Comparison of ENCODE assay signal across 8 cellular contexts in genomic region chr17:42979511-42980273, GRCh38. TPM values are rescaled to one million over a fixed set of nuclear protein-coding genes. Genes with fewer than 3 reads are reported as not detected.
DNase-seq lines count a peak whose midpoint lies in the region; ATAC-seq, FAIRE-seq and TF ChIP-seq lines count a peak whose summit lies in the region.

Gene PTGES3L (minus strand): TSS chr17:42980080. CDS start chr17:42980053, 27 bp downstream.

- H3K36me3 Mint-ChIP-seq in T-helper 2 cell treated with Interferon-gamma antibody and Interleukin-4, amounts not matched to agents 5 μg/mL and 100 μg/mL, for 36 hours (ENCODE audit: low read depth): peaks cover 13% of the 10 kb centered on the region
- H3K36me3 Mint-ChIP-seq in type B pancreatic cell: peaks cover 5% of the 10 kb centered on the region

- peak; percentile 17 for ATAC-seq in GM19328 (IDR thresholded peaks at IDR 0.05; ENCODE audit: unreplicated experiment)

- H3K79me2 ChIP-seq in H1 (ENCODE audit: control insufficient read depth in 1 of 2, insufficient read depth in 2 of 2, low read length in 2 of 2): peaks cover 0 to 17% of the 10 kb centered on the region in 2 experiments; a peak in 3 of 4 replicates

- peak within 1 kb of the TSS; percentile 64; the same call in 1 of the 2 replicates for H2BK12ac ChIP-seq in H1 (ENCODE audit: low read depth, low read length)

- H3K56ac ChIP-seq in H1 (replicated peaks; ENCODE audit: insufficient read length, low read depth, low read length): no peak within 1 kb of the TSS

- CTCF ChIA-PET in H1 (lab: Charles Lee; ENCODE audit: partially characterized antibody): interaction anchor here (0.9 to 1.1 kb wide), 3 partner anchors 12 to 19 kb away, joined by 3 to 6 read pairs (median 3); partner anchors contain the start of genes AARSD1 and RPL27

- H4K20me1 ChIP-seq in H1 (replicated peaks in 1 of 2; ENCODE audit: control insufficient read depth in 1 of 2, insufficient read depth in 2 of 2, low read length in 2 of 2): peaks cover 0 to 3% of the 10 kb centered on the region in 2 experiments

- H3K4ac ChIP-seq in H1 (replicated peaks; ENCODE audit: insufficient read length, low read depth, low read length): no peak within 1 kb of the TSS

- H3K23me2 ChIP-seq in H1 (ENCODE audit: low read depth, low read length): peaks cover 10% of the 10 kb centered on the region

- no peaks in the 10 kb centered on the region for H3K9me3 ChIP-seq in BE2C
- no peaks in the 10 kb centered on the region for H3K9me3 ChIP-seq in H1 (ENCODE audit: insufficient read depth in 2 of 2, low read depth in 1 of 2, low read length in 1 of 2)
- H3K9me3 ChIP-seq in mesodermal cell (ENCODE audit: control insufficient read depth, low read length): no peaks in the 10 kb centered on the region

- H4K8ac ChIP-seq in H1 (ENCODE audit: extremely low read depth, insufficient read depth, low read length): peak within 1 kb of the TSS; percentile 64; the same call in 1 of the 2 replicates

- H4K91ac ChIP-seq in H1 (replicated peaks; ENCODE audit: insufficient read length, low read length): peak within 1 kb of the TSS; percentile 22

- H3K36me3 ChIP-seq in BE2C (no peaks in the 10 kb centered on the region; the same call in 1 of the 2 replicates), H1 (ENCODE audit: control insufficient read depth in 2 of 4, insufficient read depth in 4 of 4, low read length in 3 of 4) (peaks cover 0 to 2% (median 0%) of the 10 kb centered on the region in 4 experiments; a peak in 1 of 8 replicates), mesodermal cell (ENCODE audit: control insufficient read depth, insufficient read depth, low read length) (peaks cover 16% of the 10 kb centered on the region)

- peak within 1 kb of the TSS; percentile 28; the same call in 1 of the 2 replicates for H2BK5ac ChIP-seq in H1 (ENCODE audit: low read depth, low read length)

- H2BK20ac ChIP-seq in H1 (ENCODE audit: low read length): no peak within 1 kb of the TSS

- H3K27me3 ChIP-seq in BE2C: no peaks in the 10 kb centered on the region
- no peaks in the 10 kb centered on the region for H3K27me3 ChIP-seq in H1 (replicated peaks in 1 of 4; ENCODE audit: control insufficient read depth in 3 of 4, extremely low read depth in 1 of 4, insufficient read depth in 3 of 4, low read length in 3 of 4)

- no peak within 1 kb of the TSS for H3K23ac ChIP-seq in H1 (ENCODE audit: insufficient read length)

- H2BK120ac ChIP-seq in H1 (replicated peaks; ENCODE audit: low read depth, low read length): no peak within 1 kb of the TSS

- peaks cover 6% of the 10 kb centered on the region; the same call in 1 of the 2 replicates for H3K79me1 ChIP-seq in H1 (ENCODE audit: low read depth, low read length)

- H3K27me3 Mint-ChIP-seq in T-helper 2 cell treated with Interferon-gamma antibody and Interleukin-4, amounts not matched to agents 5 μg/mL and 100 μg/mL, for 36 hours (ENCODE audit: low read depth): no peaks in the 10 kb centered on the region
- H3K27me3 Mint-ChIP-seq in type B pancreatic cell: no peaks in the 10 kb centered on the region

- H3K4me3 ChIP-seq in BE2C (ENCODE audit: low read depth, low read length) (peak within 1 kb of the TSS; percentile 92), H1 (ENCODE audit: extremely low read depth in 1 of 4, insufficient read depth in 2 of 4, low read depth in 3 of 4, low read length in 4 of 4) (peak within 1 kb of the TSS; percentile 72 to 96 (median 89)), mesodermal cell (ENCODE audit: extremely low read depth, insufficient read depth, low read length, poor library complexity, severe bottlenecking) (peak within 1 kb of the TSS; percentile 89)

- TF ChIP-seq CTCF in BE2C (IDR thresholded peaks at IDR 0.05; ENCODE audit: low read depth, low read length): no peak
- no peak for TF ChIP-seq CTCF in H1 (IDR thresholded peaks at IDR 0.05; ENCODE audit: control extremely low read depth in 1 of 3, insufficient read depth in 1 of 3, low read depth in 1 of 3, low read length in 3 of 3)
- no peak for TF ChIP-seq CTCF in type B pancreatic cell (conservative IDR thresholded peaks at IDR 0.05)

- peak; percentile 44 to 55 for TF ChIP-seq POLR2A in H1 (IDR thresholded peaks at IDR 0.05; ENCODE audit: control extremely low read depth in 1 of 2, low read depth in 2 of 2, low read length in 2 of 2)

- TF ChIP-seq RAD21 in H1 (IDR thresholded peaks at IDR 0.05 in 1 of 2, conservative IDR thresholded peaks at IDR 0.05 in 1 of 2; ENCODE audit: low read depth in 2 of 2, low read length in 2 of 2): no peak

- H3K4me2 ChIP-seq in H1 (ENCODE audit: insufficient read depth in 1 of 2, low read depth in 2 of 2, low read length in 2 of 2): peak within 1 kb of the TSS; percentile 93 to 96

- no peak for FAIRE-seq in H1 (lab: Jason Lieb, UNC)

- peak within 1 kb of the TSS; percentile 48 for H3K18ac ChIP-seq in H1 (ENCODE audit: extremely low read depth, low read length)

- 41% methylated on average over 21 of the region's 21 CpGs; no CpG with 5 or more reads in 1 of the 2 experiments for WGBS in H1 (ENCODE audit: extremely low coverage in 1 of 2, insufficient coverage in 1 of 2, insufficient read length in 1 of 2, insufficient replicate concordance in 2 of 2, low coverage in 1 of 2, low lambda C conversion rate in 2 of 2, missing lambda C conversion rate in 1 of 2), 2 experiments
- 41 to 49% methylated on average over 19 to 20 of the region's 21 CpGs for WGBS in mesodermal cell (ENCODE audit: insufficient coverage in 2 of 2), 2 experiments

- no peak within 1 kb of the TSS for H3K14ac ChIP-seq in H1 (ENCODE audit: insufficient read length)

- TF ChIP-seq EP300 in H1 (IDR thresholded peaks at IDR 0.05; ENCODE audit: borderline replicate concordance in 1 of 2, low read depth in 2 of 2, low read length in 2 of 2): no peak

- DNase-seq in BE2C (peak; percentile 89), NCI-H1092 (lab: John Stamatoyannopoulos, UW) (peak; percentile 72), H1 (ENCODE audit: low read depth in 1 of 2, low spot score in 2 of 2) (peak in 1 of 2 experiments; percentile 67), type B pancreatic cell (ENCODE audit: extremely low spot score, unreplicated experiment) (no peak), NCI-H446 treated with DMSO at 0.1 percent for 48 hours (lab: John Stamatoyannopoulos, UW) (no peak)
- DNase-seq in T-helper 2 cell treated with Interferon-gamma antibody and Interleukin-4, amounts not matched to agents 5 μg/mL and 100 μg/mL, for 36 hours (ENCODE audit: low spot score): peak; percentile 27

- H2AK5ac ChIP-seq in H1 (ENCODE audit: low read depth, low read length): 0 out of 2 replicates have a peak within 1 kb of the TSS, but pooled peaks have one; percentile 9

- no peaks in the 10 kb centered on the region for H3K9me3 Mint-ChIP-seq in T-helper 2 cell treated with Interferon-gamma antibody and Interleukin-4, amounts not matched to agents 5 μg/mL and 100 μg/mL, for 36 hours
- H3K9me3 Mint-ChIP-seq in type B pancreatic cell: no peaks in the 10 kb centered on the region

- H3K27ac ChIP-seq in H1 (ENCODE audit: low read depth, low read length): peak within 1 kb of the TSS; percentile 57; the same call in 1 of the 2 replicates
- H3K27ac ChIP-seq in mesodermal cell (ENCODE audit: low read depth, low read length, severe bottlenecking): peak within 1 kb of the TSS; percentile 87

- peak within 1 kb of the TSS; percentile 96 for H3K27ac Mint-ChIP-seq in T-helper 2 cell treated with Interferon-gamma antibody and Interleukin-4, amounts not matched to agents 5 μg/mL and 100 μg/mL, for 36 hours
- peak within 1 kb of the TSS; percentile 98 for H3K27ac Mint-ChIP-seq in type B pancreatic cell

- peaks cover 5% of the 10 kb centered on the region; the same call in 1 of the 2 replicates for H3K4me1 ChIP-seq in BE2C
- peaks cover 3 to 16% (median 4%) of the 10 kb centered on the region in 4 experiments; a peak in 5 of 7 replicates for H3K4me1 ChIP-seq in H1 (replicated peaks in 1 of 4; ENCODE audit: control insufficient read depth in 3 of 4, insufficient read depth in 4 of 4, low read length in 3 of 4)
- H3K4me1 ChIP-seq in mesodermal cell (ENCODE audit: control insufficient read depth, insufficient read depth, low read length, poor library complexity, severe bottlenecking): peaks cover 3% of the 10 kb centered on the region

- H3K4me3 Mint-ChIP-seq in T-helper 2 cell treated with Interferon-gamma antibody and Interleukin-4, amounts not matched to agents 5 μg/mL and 100 μg/mL, for 36 hours: peak within 1 kb of the TSS; percentile 95
- H3K4me3 Mint-ChIP-seq in type B pancreatic cell: peak within 1 kb of the TSS; percentile 99

- POLR2A ChIA-PET in H1 (lab: Charles Lee; ENCODE audit: partially characterized antibody): interaction anchor here (0.7 to 4.6 kb wide), 7 partner anchors 11 to 336 kb away, joined by 3 to 45 read pairs (median 3); partner anchors contain the start of genes AARSD1 and RPL27

- peak within 1 kb of the TSS; percentile 61 for H2AFZ ChIP-seq in H1 (ENCODE audit: low read length)

- H2BK15ac ChIP-seq in H1 (ENCODE audit: low read length): peak within 1 kb of the TSS; percentile 48; the same call in 1 of the 2 replicates

- peak within 1 kb of the TSS; percentile 74 to 85 (median 78) for H3K9ac ChIP-seq in H1 (replicated peaks in 1 of 4; ENCODE audit: extremely low read depth in 1 of 4, low read depth in 3 of 4, low read length in 3 of 4)

- H3K4me1 Mint-ChIP-seq in T-helper 2 cell treated with Interferon-gamma antibody and Interleukin-4, amounts not matched to agents 5 μg/mL and 100 μg/mL, for 36 hours (ENCODE audit: low read depth): peaks cover 28% of the 10 kb centered on the region
- H3K4me1 Mint-ChIP-seq in type B pancreatic cell (ENCODE audit: unreplicated experiment): peaks cover 13% of the 10 kb centered on the region

- peak within 1 kb of the TSS; percentile 37 for H4K5ac ChIP-seq in H1 (ENCODE audit: insufficient read length, low read depth, low read length)

TF ChIP-seq in H1, 55 proteins besides CTCF, POLR2A, EP300 and RAD21 (continues in another document):
- TF ChIP-seq SUZ12 (IDR thresholded peaks at IDR 0.05; ENCODE audit: low read length): no peak

RNA-seq across cellular contexts. Expression of gene PTGES3L, which starts in this region (rescaled TPM):
- 2.5 TPM for polyA plus RNA-seq in BE2C (2012; ENCODE audit: insufficient read depth, insufficient read length, low read depth)
- total RNA-seq in H1 (2021; fragmentation: NEBNext Ultra II Directional; extraction: Animal tissue kit (Norgen Biotek cat#: 25700)): 2.2 and 3.0 TPM in 2 replicates
- 2.6 and 3.6 TPM in 2 replicates for polyA plus RNA-seq in H1 (2011; rRNA removed)
- 3.1 TPM for polyA plus RNA-seq in H1 (2011; cell fraction: cytosol; rRNA removed)
- 3.7 TPM for polyA plus RNA-seq in H1 (2011; cell fraction: nucleus; rRNA removed)
- polyA plus RNA-seq in H1 (2012, experiment 1 of 2): 3.2 to 5.7 TPM (median 4.0 TPM) in 4 replicates
- 3.0 TPM for polyA plus RNA-seq in H1 (2012, experiment 2 of 2)
- polyA plus RNA-seq in H1 (2013, experiment 1 of 2): 1.5 TPM
- 1.4 TPM for polyA plus RNA-seq in H1 (2013, experiment 2 of 2)
- polyA minus RNA-seq in H1 (2011; rRNA and poly(A)+ RNA removed): 1.8 and 3.8 TPM in 2 replicates
- 1.5 TPM for polyA minus RNA-seq in H1 (2011; cell fraction: cytosol; rRNA and poly(A)+ RNA removed)
- polyA minus RNA-seq in H1 (2011; cell fraction: nucleus; rRNA and poly(A)+ RNA removed): 3.0 TPM
- 3.8 TPM for polyA plus RNA-seq in mesodermal cell (2013, experiment 1 of 2)
- 3.5 TPM for polyA plus RNA-seq in mesodermal cell (2013, experiment 2 of 2)
- total RNA-seq in type B pancreatic cell (ENCODE audit: low replicate concordance): 1.0 and 1.5 TPM in 2 replicates

Comparison
In these comparisons a context has a peak if more than half of its experiments do, and no peak if none do; other contexts are left out.
1. DNase-seq: peak in BE2C (single experiment), NCI-H1092 (single experiment) and T-helper 2 cell treated with Interferon-gamma antibody and Interleukin-4, amounts not matched to agents 5 μg/mL and 100 μg/mL, for 36 hours (single experiment); none in type B pancreatic cell (single experiment) and NCI-H446 treated with DMSO at 0.1 percent for 48 hours (single experiment).
2. Peak in every context shown above with its lines, with median percentiles within 50 percentile points of each other: H3K4me3 ChIP-seq.